8 cellular contexts compared by ENCODE assay signal in the genomic region with DNA sequence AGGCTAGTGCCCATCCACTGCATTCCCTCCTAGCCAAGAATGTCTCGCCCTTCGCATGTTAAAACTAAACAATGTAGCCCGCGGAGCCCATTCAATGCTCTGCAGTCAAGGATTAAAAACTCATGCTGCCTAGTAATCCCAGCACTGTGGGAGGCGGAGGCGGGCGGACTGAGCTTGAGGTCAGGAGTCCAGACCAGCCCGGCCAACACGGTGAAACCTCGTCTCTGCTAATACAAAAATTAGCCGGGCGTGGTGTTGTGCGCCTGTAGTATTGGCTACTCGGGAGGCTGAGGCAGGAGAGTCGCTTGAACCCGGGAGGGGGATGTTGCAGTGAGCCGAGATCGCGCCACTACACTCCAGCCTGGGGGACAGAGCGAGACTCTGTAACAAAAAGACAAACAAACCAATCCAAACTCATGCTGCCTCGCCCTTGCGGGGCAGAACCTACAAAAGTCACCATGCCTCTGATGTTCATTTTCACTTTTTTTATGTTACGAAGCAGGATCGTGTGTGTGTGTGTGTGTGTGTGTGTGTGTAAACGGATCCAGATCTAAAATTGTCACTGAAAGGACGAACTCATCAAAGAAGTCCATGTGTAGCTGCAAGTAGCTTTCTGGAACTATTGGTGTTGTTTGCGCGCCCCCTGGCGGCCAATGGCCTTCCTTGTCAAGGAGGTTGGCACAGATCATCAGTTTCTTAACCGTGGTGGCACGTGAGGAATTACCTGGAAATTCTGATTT. TPM values are rescaled to one million over a fixed set of nuclear protein-coding genes. Genes with fewer than 3 reads are reported as not detected.
DNase-seq lines count a peak whose midpoint lies in the region; ATAC-seq and TF ChIP-seq lines count a peak whose summit lies in the region.

No MANE protein-coding gene starts in this region.

- ATAC-seq in Panc1 (peak; percentile 97), GM19455 (IDR thresholded peaks at IDR 0.05; ENCODE audit: unreplicated experiment) (no peak)

- peak overlapping the region; percentile 42 for H3K4me2 ChIP-seq in Karpas-422 (ENCODE audit: low read depth, low read length, poor library complexity, severe bottlenecking)

- no peaks in the 10 kb centered on the region for H3K79me2 ChIP-seq in Karpas-422 (ENCODE audit: low read length)

- H3K36me3 ChIP-seq in Karpas-422 (ENCODE audit: insufficient read depth, low read length) = no peaks in the 10 kb centered on the region
- no peaks in the 10 kb centered on the region for H3K36me3 ChIP-seq in Panc1 (ENCODE audit: control insufficient read depth, insufficient read depth, low read length)

- H3K27ac ChIP-seq in Karpas-422 (ENCODE audit: low read length) (no peak overlapping the region), Panc1 (ENCODE audit: low read length) (no peak overlapping the region)

- DNase-seq in DMS114 treated with DMSO at 0.1 percent for 48 hours (lab: John Stamatoyannopoulos, UW; ENCODE audit: unreplicated experiment) = peak; percentile 90
- DNase-seq in Karpas-422 = peak; percentile 95
- peak; percentile 75 for DNase-seq in Panc1 (ENCODE audit: low read depth, low spot score)
- DNase-seq in activated T-cell treated with anti-CD3 and anti-CD28 coated beads, Interleukin-2, amount 50 U/mL, for 48 hours = peak; percentile 92 to 97
- DNase-seq in fibroblast of gingiva (ENCODE audit: low read depth) = peak; percentile 86
- peak; percentile 91 for DNase-seq in myocyte (ENCODE audit: low read depth)
- peak; percentile 97 for DNase-seq in stimulated activated CD8-positive, alpha-beta memory T cell treated with anti-CD3 and anti-CD28 coated beads, Interleukin-4, amount 100 ng/mL, for 48 hours

- H2AFZ ChIP-seq in Karpas-422 (ENCODE audit: low read length) = no peak overlapping the region

- peak; percentile 90 for TF ChIP-seq CTCF in Panc1 (IDR thresholded peaks at IDR 0.05)

- intact Hi-C loops in Panc1 (cut with micrococcal nuclease; ENCODE audit: unreplicated experiment) = loop anchor here (2.0 to 5.0 kb wide), 3 partner anchors 93 to 321 kb away; no protein-coding TSS in a partner anchor

- BruUV-seq in Panc1 (replicated peaks; lab: Mats Ljungman, UMichigan) = no TSS peak

- CTCF ChIA-PET in Panc1 (lab: Charles Lee) = interaction anchor here (0.6 to 2.3 kb wide), 17 partner anchors 50 to 334 kb away, joined by 3 to 13 read pairs (median 3); no protein-coding TSS in a partner anchor

- H4K20me1 ChIP-seq in Karpas-422 (ENCODE audit: insufficient read depth, low read depth, low read length) = 0 out of 2 replicates have a peak, but pooled peaks cover 7% of the 10 kb centered on the region

- H3K4me3 ChIP-seq in Karpas-422 (ENCODE audit: low read length) (no peak overlapping the region), Panc1 (ENCODE audit: low read depth in 2 of 2, low read length in 2 of 2) (peak overlapping the region; percentile 16 to 52)

- H3K9ac ChIP-seq in Karpas-422 (ENCODE audit: low read length) = no peak overlapping the region

- no peaks in the 10 kb centered on the region for H3K9me3 ChIP-seq in Karpas-422 (ENCODE audit: low read length)
- no peaks in the 10 kb centered on the region for H3K9me3 ChIP-seq in Panc1 (ENCODE audit: control insufficient read depth, insufficient read depth, low read depth, low read length)

- H3K27me3 ChIP-seq in Karpas-422 (ENCODE audit: low read length) (no peaks in the 10 kb centered on the region), Panc1 (ENCODE audit: control insufficient read depth, insufficient read depth, low read length) (peaks cover 2% of the 10 kb centered on the region; the same call in 1 of the 2 replicates)

- in situ Hi-C loops in Panc1 (cut with HindIII; ENCODE audit: low pct_unique_long_range_greater_than_20kb, low sequenced_read_pairs) = no loop called here

- POLR2A ChIA-PET in Panc1 (lab: Charles Lee) = no interaction called here

- H3K4me1 ChIP-seq in Karpas-422 (ENCODE audit: low read length) = peaks cover 5% of the 10 kb centered on the region
- H3K4me1 ChIP-seq in Panc1 (ENCODE audit: control insufficient read depth, insufficient read depth, low read length) = no peaks in the 10 kb centered on the region

- no peaks in the 10 kb centered on the region for H3K9me2 ChIP-seq in Karpas-422 (replicated peaks; ENCODE audit: insufficient read depth, low read length)

RNA-seq across cellular contexts. Expression of gene SPESP1, which starts 54.8 kb away (rescaled TPM):
- not detected in 2 replicates for total RNA-seq in Karpas-422 (2014; rRNA removed; shearing (Covaris generic); ENCODE audit: low replicate concordance)
- not detected for total RNA-seq in Panc1 (2021; ENCODE audit: unreplicated experiment)
- not detected for polyA plus RNA-seq in Panc1 (2012; ENCODE audit: insufficient read length)
- 9.4 and 13.8 TPM in 2 replicates for total RNA-seq in myocyte
- polyA plus RNA-seq in myocyte (2012) = 4.2 TPM

RNA-seq across cellular contexts. Expression of gene ANP32A, which starts 54.9 kb away (rescaled TPM):
- 99.5 and 184 TPM in 2 replicates for total RNA-seq in Karpas-422 (2014; rRNA removed; shearing (Covaris generic); ENCODE audit: low replicate concordance)
- total RNA-seq in Panc1 (2021; ENCODE audit: unreplicated experiment) = 226 TPM
- polyA plus RNA-seq in Panc1 (2012; ENCODE audit: insufficient read length) = 274 TPM
- total RNA-seq in myocyte = 44.4 and 55.4 TPM in 2 replicates
- 89.7 TPM for polyA plus RNA-seq in myocyte (2012)

Comparison
In these comparisons a context has a peak if more than half of its experiments do, and no peak if none do; other contexts are left out.
1. RNA of gene SPESP1, which starts 54.8 kb away (total RNA-seq): 9.4 to 13.8 TPM in myocyte; not detected in Karpas-422 and not detected in Panc1 (single experiment); every median in the first group is over 10 times any median in the second.
2. Peak in every context shown above with its lines, with median percentiles within 50 percentile points of each other: DNase-seq.